In the genomic region with DNA sequence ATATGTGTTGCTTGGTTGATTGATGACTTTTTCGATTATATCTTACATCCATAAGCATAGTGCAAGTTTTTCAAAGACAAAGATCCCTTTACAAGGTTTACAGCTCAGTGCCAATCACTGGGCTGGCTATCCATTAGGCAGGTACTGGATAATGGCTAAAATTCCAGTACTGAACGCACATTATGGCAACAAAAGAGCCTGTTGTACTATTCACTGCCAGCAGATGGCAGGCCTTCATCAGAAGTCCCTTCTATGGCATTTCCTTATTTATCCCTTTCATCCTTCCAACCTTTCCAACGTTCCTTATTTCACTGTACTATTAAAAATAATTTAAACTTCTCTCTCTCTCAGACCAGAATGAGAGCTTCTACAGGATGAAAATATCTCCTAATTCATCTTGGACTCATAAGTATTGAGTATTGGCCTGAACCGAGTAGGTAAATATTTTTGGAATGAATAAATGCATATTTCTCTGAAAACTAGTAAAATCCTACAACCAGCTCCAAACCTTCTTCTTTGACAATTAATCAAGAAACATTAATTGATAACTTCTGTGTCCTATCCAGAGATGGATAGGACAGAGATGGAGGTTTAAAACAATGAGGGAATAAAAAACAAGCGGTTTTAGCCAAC, we compare ENCODE assay signal across 8 cellular contexts. TPM values are rescaled to one million over a fixed set of nuclear protein-coding genes. Genes with fewer than 3 reads are reported as not detected.
DNase-seq lines count a peak whose midpoint lies in the region; ATAC-seq, FAIRE-seq and TF ChIP-seq lines count a peak whose summit lies in the region.

No MANE protein-coding gene starts in this region.

- H3K27me3 Mint-ChIP-seq in activated CD4-positive, alpha-beta T cell treated with anti-CD3 and anti-CD28 coated beads, Interleukin-2, amount 10 ng/mL, durations not matched to agents 7 days and 5 days: no peaks in the 10 kb centered on the region
- H3K27me3 Mint-ChIP-seq in endodermal cell (ENCODE audit: insufficient read depth): no peaks in the 10 kb centered on the region

- H3K9me3 ChIP-seq in endodermal cell (ENCODE audit: control insufficient read depth, low read length): no peaks in the 10 kb centered on the region

- no peak overlapping the region for H3K4me3 ChIP-seq in endodermal cell (ENCODE audit: low read length)

- H3K36me3 ChIP-seq in endodermal cell (ENCODE audit: control insufficient read depth, insufficient read depth, low read length): no peaks in the 10 kb centered on the region

- H3K27me3 ChIP-seq in endodermal cell (ENCODE audit: control insufficient read depth, insufficient read depth, low read length, poor library complexity, severe bottlenecking): no peaks in the 10 kb centered on the region

- H3K4me1 ChIP-seq in endodermal cell (ENCODE audit: control insufficient read depth, insufficient read depth, low read length): peaks cover 12% of the 10 kb centered on the region

- POLR2A ChIA-PET in activated CD4-positive, alpha-beta T cell treated with anti-CD3 and anti-CD28 coated beads, Interleukin-2, amount 10 ng/mL, durations not matched to agents 7 days and 5 days (lab: Charles Lee): no interaction called here

- FAIRE-seq in GM18507 (lab: Jason Lieb, UNC): peak; percentile 73

- DNase-seq in AG08396 (ENCODE audit: low spot score) (peak; percentile 82), GM18507 (ENCODE audit: extremely low spot score, insufficient read length, low read depth) (peak; percentile 20), NCI-H226 (peak; percentile 31), endodermal cell (peak; percentile 88), middle frontal gyrus (ENCODE audit: extremely low spot score, low spot score) (peak; percentile 61)
- DNase-seq in activated CD4-positive, alpha-beta T cell treated with anti-CD3 and anti-CD28 coated beads, Interleukin-2, amount 10 ng/mL, durations not matched to agents 7 days and 5 days: peak; percentile 56
- DNase-seq in stimulated activated naive CD8-positive, alpha-beta T cell treated with anti-CD3 and anti-CD28 coated beads, Interleukin-15, Interleukin-2, amounts not matched to agents 100 U/mL and 50 U/mL, for 24 hours: peak; percentile 58

- no peak overlapping the region for H3K27ac ChIP-seq in endodermal cell (ENCODE audit: low read depth, low read length)

- CTCF ChIA-PET in activated CD4-positive, alpha-beta T cell treated with anti-CD3 and anti-CD28 coated beads, Interleukin-2, amount 10 ng/mL, durations not matched to agents 7 days and 5 days (lab: Charles Lee): interaction anchor here (0.6 to 4.3 kb wide), 8 partner anchors 11 to 66 kb away, joined by 3 to 30 read pairs (median 6); no protein-coding TSS in a partner anchor

- H3K27ac Mint-ChIP-seq in activated CD4-positive, alpha-beta T cell treated with anti-CD3 and anti-CD28 coated beads, Interleukin-2, amount 10 ng/mL, durations not matched to agents 7 days and 5 days: no peak overlapping the region
- no peak overlapping the region for H3K27ac Mint-ChIP-seq in endodermal cell

- H3K9ac ChIP-seq in endodermal cell (ENCODE audit: extremely low read depth, low read length, poor library complexity, severe bottlenecking): no peak overlapping the region

- no peaks in the 10 kb centered on the region for H3K36me3 Mint-ChIP-seq in activated CD4-positive, alpha-beta T cell treated with anti-CD3 and anti-CD28 coated beads, Interleukin-2, amount 10 ng/mL, durations not matched to agents 7 days and 5 days (ENCODE audit: low read depth)
- no peaks in the 10 kb centered on the region for H3K36me3 Mint-ChIP-seq in endodermal cell (ENCODE audit: low read depth)

- H3K9me3 Mint-ChIP-seq in activated CD4-positive, alpha-beta T cell treated with anti-CD3 and anti-CD28 coated beads, Interleukin-2, amount 10 ng/mL, durations not matched to agents 7 days and 5 days: no peaks in the 10 kb centered on the region
- no peaks in the 10 kb centered on the region for H3K9me3 Mint-ChIP-seq in endodermal cell

- peak; percentile 95 for TF ChIP-seq CTCF in endodermal cell (conservative IDR thresholded peaks at IDR 0.05)

- peaks cover 17% of the 10 kb centered on the region for H3K4me1 Mint-ChIP-seq in activated CD4-positive, alpha-beta T cell treated with anti-CD3 and anti-CD28 coated beads, Interleukin-2, amount 10 ng/mL, durations not matched to agents 7 days and 5 days
- peaks cover 36% of the 10 kb centered on the region for H3K4me1 Mint-ChIP-seq in endodermal cell

- ATAC-seq in stimulated activated naive CD8-positive, alpha-beta T cell treated with anti-CD3 and anti-CD28 coated beads, Interleukin-15, Interleukin-2, amounts not matched to agents 100 U/mL and 50 U/mL, for 24 hours: peak; percentile 35
- ATAC-seq in GM18868 (IDR thresholded peaks at IDR 0.05; ENCODE audit: unreplicated experiment): no peak

- H3K4me3 Mint-ChIP-seq in activated CD4-positive, alpha-beta T cell treated with anti-CD3 and anti-CD28 coated beads, Interleukin-2, amount 10 ng/mL, durations not matched to agents 7 days and 5 days: no peak overlapping the region
- no peak overlapping the region for H3K4me3 Mint-ChIP-seq in endodermal cell

- WGBS in endodermal cell (ENCODE audit: insufficient coverage in 1 of 2, insufficient read length in 1 of 2), 2 experiments: 6 to 22% methylated on average over 2 to 4 of the region's 5 CpGs

RNA-seq across cellular contexts. Expression of a gene that starts 6.7 kb away (rescaled TPM):
- not detected for total RNA-seq in activated CD4-positive, alpha-beta T cell treated with anti-CD3 and anti-CD28 coated beads, Interleukin-2, amount 10 ng/mL, durations not matched to agents 7 days and 5 days
- total RNA-seq in endodermal cell: 1 to 10 TPM in 1 of 2 donors, under 1 TPM in 1; 0.49 to 2.2 TPM
- polyA plus RNA-seq in endodermal cell (2013, experiment 1 of 2): 0.39 TPM
- polyA plus RNA-seq in endodermal cell (2013, experiment 2 of 2): 0.62 TPM

RNA-seq across cellular contexts. Expression of a gene that starts 44.3 kb away (rescaled TPM):
- total RNA-seq in activated CD4-positive, alpha-beta T cell treated with anti-CD3 and anti-CD28 coated beads, Interleukin-2, amount 10 ng/mL, durations not matched to agents 7 days and 5 days: 10 to 100 TPM; 31.3 to 35.2 TPM
- 10 to 100 TPM; 22.9 to 28.7 TPM for total RNA-seq in endodermal cell
- polyA plus RNA-seq in endodermal cell (2013, experiment 1 of 2): 20.5 TPM
- polyA plus RNA-seq in endodermal cell (2013, experiment 2 of 2): 20.1 TPM

Comparison
In these comparisons a context has a peak if more than half of its experiments do, and no peak if none do; other contexts are left out.
1. DNase-seq: peak in every context shown above with its lines; median percentile 88 in endodermal cell; 82 in AG08396; 61 in middle frontal gyrus; 58 in stimulated activated naive CD8-positive, alpha-beta T cell treated with anti-CD3 and anti-CD28 coated beads, Interleukin-15, Interleukin-2, amounts not matched to agents 100 U/mL and 50 U/mL, for 24 hours; 56 in activated CD4-positive, alpha-beta T cell treated with anti-CD3 and anti-CD28 coated beads, Interleukin-2, amount 10 ng/mL, durations not matched to agents 7 days and 5 days; 31 in NCI-H226; 20 in GM18507.